Comparison of ENCODE assay signal across 1 cellular context in genomic region chr3:78825118-78825857, GRCh38.
A peak's percentile ranks its signal among the peaks of the same experiment; 100 is the strongest.
TF ChIP-seq lines count a peak whose summit lies in the region.

No MANE protein-coding gene starts in this region.

TF ChIP-seq in GM12878, 131 proteins besides CTCF, POLR2A, EP300 and RAD21 (continued from another document):
- TF ChIP-seq ZNF687 (IDR thresholded peaks at IDR 0.05) (no peak), JUNB (IDR thresholded peaks at IDR 0.05) (0 out of 2 replicates have a peak, but pooled peaks have one; percentile 9), IRF4 (IDR thresholded peaks at IDR 0.05; ENCODE audit: low read depth, low read length) (0 out of 2 replicates have a peak, but pooled peaks have one; percentile 13), RBBP5 (conservative IDR thresholded peaks at IDR 0.05) (no peak), BCL11A (IDR thresholded peaks at IDR 0.05; ENCODE audit: low read depth, low read length) (peak; percentile 58), IKZF1 (conservative IDR thresholded peaks at IDR 0.05) (0 out of 2 replicates have a peak, but pooled peaks have one; percentile 25), ZNF274 (IDR thresholded peaks at IDR 0.05; ENCODE audit: insufficient read depth, insufficient read length) (no peak), FOXK2 (IDR thresholded peaks at IDR 0.05) (no peak), RELB (IDR thresholded peaks at IDR 0.05; ENCODE audit: low read depth) (peak; percentile 55; the same call in 1 of the 2 replicates), MYB (IDR thresholded peaks at IDR 0.05; ENCODE audit: borderline replicate concordance, low read depth, low read length) (no peak), IRF5 (IDR thresholded peaks at IDR 0.05; ENCODE audit: borderline replicate concordance) (no peak), CBX3 (IDR thresholded peaks at IDR 0.05; ENCODE audit: borderline replicate concordance, low read depth) (no peak), MTA2 (IDR thresholded peaks at IDR 0.05; ENCODE audit: low read depth) (peak; percentile 40; the same call in 1 of the 2 replicates), TARDBP (IDR thresholded peaks at IDR 0.05; ENCODE audit: borderline replicate concordance) (no peak), PRDM15 (CRISPR knock-in tag; IDR thresholded peaks at IDR 0.05) (no peak), IKZF2 (IDR thresholded peaks at IDR 0.05) (peak in 1 of 2 experiments; percentile 61; a peak in 2 of 4 replicates), PKNOX1 (IDR thresholded peaks at IDR 0.05) (peak; percentile 17; the same call in 1 of the 2 replicates), STAT1 (conservative IDR thresholded peaks at IDR 0.05) (no peak), HSF1 (IDR thresholded peaks at IDR 0.05; ENCODE audit: low read depth, low read length) (no peak), ATF7 (IDR thresholded peaks at IDR 0.05; ENCODE audit: low read depth) (peak; percentile 24; the same call in 1 of the 2 replicates), MEF2B (IDR thresholded peaks at IDR 0.05; ENCODE audit: partially characterized antibody, poor library complexity, severe bottlenecking) (no peak)
